In the genomic region with DNA sequence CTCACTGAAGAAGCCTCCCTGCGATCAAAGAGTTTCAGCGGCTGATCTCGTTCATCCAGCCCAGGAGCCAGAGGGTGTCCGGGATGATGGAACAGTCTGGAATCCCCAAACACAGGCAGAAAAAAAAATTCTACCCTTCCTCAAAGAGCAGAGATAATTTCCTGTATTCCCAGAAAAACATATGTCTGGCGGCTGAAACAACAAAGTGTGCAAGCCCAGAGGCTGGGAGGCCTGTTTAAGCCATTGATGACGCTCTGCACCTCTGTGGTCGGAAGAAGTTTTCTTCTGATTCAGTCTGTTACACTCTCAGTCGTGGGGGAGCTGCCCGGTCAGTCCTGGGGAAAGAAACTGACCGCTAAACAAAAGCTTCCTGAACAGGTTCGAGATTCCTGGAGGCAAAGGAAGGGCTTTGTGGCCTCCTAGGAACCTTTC, we compare ENCODE assay signal across 12 cellular contexts. TPM values are rescaled to one million over a fixed set of nuclear protein-coding genes. Genes with fewer than 3 reads are reported as not detected.
DNase-seq lines count a peak whose midpoint lies in the region; ATAC-seq and TF ChIP-seq lines count a peak whose summit lies in the region.
"Had no signal": no experiment of that assay in that cellular context is flagged by ENCODE, and none has a peak within 500 bp of the region (broad histone marks: within the 10 kb centered on the region; RNA-seq: fewer than 3 reads in every experiment).

No MANE protein-coding gene starts in this region.

- DNase-seq in NCI-H226 (peak; percentile 26), esophagus muscularis mucosa (ENCODE audit: extremely low spot score) (no peak), natural killer cell (no peak), NCI-H1436 treated with DMSO at 0.1 percent for 48 hours (lab: John Stamatoyannopoulos, UW) (no peak), NCI-H524 (lab: John Stamatoyannopoulos, UW) (no peak)
- DNase-seq: left cardiac atrium; stimulated activated CD4-positive, alpha-beta T cell treated with anti-CD3 and anti-CD28 coated beads, Interleukin-4, amount 100 ng/mL, for 4 hours had no signal

- no peaks in the 10 kb centered on the region for H3K9me3 Mint-ChIP-seq in natural killer cell

- intact Hi-C loops in esophagus muscularis mucosa (cut with DNase I) (no loop called here), natural killer cell (cut with micrococcal nuclease) (loop anchor here (5.0 kb wide), 1 partner anchor 34 kb away; no protein-coding TSS in a partner anchor)

- peaks cover 16% of the 10 kb centered on the region for H3K4me1 ChIP-seq in ACC112 (ENCODE audit: control insufficient read depth, insufficient read depth, low read length, unreplicated experiment)
- H3K4me1 ChIP-seq in esophagus muscularis mucosa = peaks cover 37 to 56% (median 50%) of the 10 kb centered on the region in 4 donors
- H3K4me1 ChIP-seq: ascending aorta had no signal

- no peak for TF ChIP-seq POLR2A in esophagus muscularis mucosa (IDR thresholded peaks at IDR 0.05; ENCODE audit: low read depth)

- peaks cover 38 to 49% of the 10 kb centered on the region in 2 donors for H3K4me1 Mint-ChIP-seq in natural killer cell

- 57% methylated on average over 11 of the region's 11 CpGs for WGBS in esophagus muscularis mucosa

- TF ChIP-seq EP300 in esophagus muscularis mucosa (IDR thresholded peaks at IDR 0.05) = no peak

- no peak overlapping the region for H3K4me3 Mint-ChIP-seq in natural killer cell

- peak overlapping the region; percentile 74 to 82 for H3K27ac Mint-ChIP-seq in natural killer cell

- H3K27ac ChIP-seq in ACC112 (ENCODE audit: low read depth, low read length) (peak overlapping the region; percentile 74), esophagus muscularis mucosa (replicated peaks in 1 of 4) (peak overlapping the region; percentile 3 to 55 (median 46))

- H2AFZ ChIP-seq in ACC112 (ENCODE audit: low read length, unreplicated experiment) = peak overlapping the region; percentile 2

- no peaks in the 10 kb centered on the region for H3K79me2 ChIP-seq in ACC112 (ENCODE audit: control insufficient read depth, insufficient read depth, low read length, unreplicated experiment)

- ATAC-seq in natural killer cell (no peak), HG03159 (IDR thresholded peaks at IDR 0.05; ENCODE audit: unreplicated experiment) (no peak), GM21723 (IDR thresholded peaks at IDR 0.05; ENCODE audit: unreplicated experiment) (no peak)
- ATAC-seq: HepG2 had no signal

- no peaks in the 10 kb centered on the region for H3K27me3 Mint-ChIP-seq in natural killer cell (ENCODE audit: low read depth in 2 of 2)

- TF ChIP-seq CTCF in esophagus muscularis mucosa (IDR thresholded peaks at IDR 0.05) (no peak), natural killer cell (IDR thresholded peaks at IDR 0.05) (no peak)

- H3K9me3 ChIP-seq in esophagus muscularis mucosa = no peaks in the 10 kb centered on the region
- H3K9me3 ChIP-seq: ascending aorta had no signal

- no peaks in the 10 kb centered on the region for H3K27me3 ChIP-seq in ACC112 (ENCODE audit: insufficient read depth, low read length)
- H3K27me3 ChIP-seq in esophagus muscularis mucosa = no peaks in the 10 kb centered on the region
- H3K27me3 ChIP-seq: ascending aorta had no signal

- no peaks in the 10 kb centered on the region for H3K36me3 Mint-ChIP-seq in natural killer cell

- H3K36me3 ChIP-seq in ACC112 (ENCODE audit: insufficient read depth, low read length) = no peaks in the 10 kb centered on the region
- H3K36me3 ChIP-seq in esophagus muscularis mucosa = peaks cover 0 to 17% (median 10%) of the 10 kb centered on the region in 4 donors
- H3K36me3 ChIP-seq: ascending aorta had no signal

- H3K4me3 ChIP-seq in ACC112 (ENCODE audit: low read depth, low read length) (no peak overlapping the region), esophagus muscularis mucosa (no peak overlapping the region)
- H3K4me3 ChIP-seq: ascending aorta had no signal

RNA-seq across cellular contexts. Expression of gene TFEB, which starts 37.0 kb away (rescaled TPM):
- total RNA-seq in esophagus muscularis mucosa = 10 to 100 TPM; 24.2 to 46.7 (median 33.1) TPM
- 10 to 100 TPM; 56.0 to 66.7 (median 66.2) TPM for total RNA-seq in natural killer cell

RNA-seq across cellular contexts. Expression of gene PGC, which starts 48.8 kb away (rescaled TPM):
- total RNA-seq in esophagus muscularis mucosa = 1 to 10 TPM in 1 of 4 donors, under 1 TPM in 2, not detected in 1; 0.83 to 1.1 (median 0.92) TPM
- not detected for total RNA-seq in natural killer cell
- total RNA-seq: left cardiac atrium had no signal
